9 cellular contexts compared by ENCODE assay signal in genomic region chr6:41706876-41707564, GRCh38. TPM values are rescaled to one million over a fixed set of nuclear protein-coding genes. Genes with fewer than 3 reads are reported as not detected.
DNase-seq lines count a peak whose midpoint lies in the region; TF ChIP-seq lines count a peak whose summit lies in the region.
"Had no signal": no experiment of that assay in that cellular context is flagged by ENCODE, and none has a peak within 500 bp of the region (broad histone marks: within the 10 kb centered on the region; RNA-seq: fewer than 3 reads in every experiment).

No MANE protein-coding gene starts in this region.

- H3K4me1 ChIP-seq in OCI-LY3 (ENCODE audit: low read length) = peaks cover 57% of the 10 kb centered on the region
- H3K4me1 ChIP-seq in endodermal cell (ENCODE audit: control insufficient read depth, insufficient read depth, low read length) = no peaks in the 10 kb centered on the region
- no peaks in the 10 kb centered on the region for H3K4me1 ChIP-seq in neural progenitor cell

- H3K27ac ChIP-seq in OCI-LY3 (ENCODE audit: low read length) (peak overlapping the region; percentile 95), endodermal cell (ENCODE audit: low read depth, low read length) (no peak overlapping the region), neural progenitor cell (no peak overlapping the region)

- H3K4me3 ChIP-seq in GM08714 (ENCODE audit: low read length) = peak overlapping the region; percentile 6; the same call in 1 of the 2 replicates
- H3K4me3 ChIP-seq in OCI-LY3 (ENCODE audit: low read length) = peak overlapping the region; percentile 70
- H3K4me3 ChIP-seq in endodermal cell (ENCODE audit: low read length) = no peak overlapping the region
- no peak overlapping the region for H3K4me3 ChIP-seq in neural progenitor cell

- H4K20me1 ChIP-seq in OCI-LY3 (ENCODE audit: insufficient read depth, low read length) (peaks cover 34% of the 10 kb centered on the region), neural progenitor cell (ENCODE audit: low read depth) (no peaks in the 10 kb centered on the region)

- H3K4me1 Mint-ChIP-seq in endodermal cell (no peaks in the 10 kb centered on the region), neural progenitor cell (peaks cover 8% of the 10 kb centered on the region)

- TF ChIP-seq CTCF in OCI-LY3 (IDR thresholded peaks at IDR 0.05; ENCODE audit: low read depth, low read length) (no peak), endodermal cell (conservative IDR thresholded peaks at IDR 0.05) (no peak), neural progenitor cell (IDR thresholded peaks at IDR 0.05) (no peak)

- 83 to 88% methylated on average over 1 to 9 of the region's 9 CpGs for WGBS in endodermal cell (ENCODE audit: insufficient coverage in 1 of 2, insufficient read length in 1 of 2), 2 experiments

- no peaks in the 10 kb centered on the region for H3F3A ChIP-seq in neural progenitor cell (ENCODE audit: low read depth)

- H2AFZ ChIP-seq in OCI-LY3 (ENCODE audit: low read depth, low read length) = no peak overlapping the region
- H2AFZ ChIP-seq in neural progenitor cell (replicated peaks) = no peak overlapping the region

- H3K27me3 Mint-ChIP-seq in endodermal cell (ENCODE audit: insufficient read depth) (peaks cover 6% of the 10 kb centered on the region), neural progenitor cell (ENCODE audit: insufficient read depth, low read depth) (peaks cover 17% of the 10 kb centered on the region)

- H3K9ac ChIP-seq in OCI-LY3 (ENCODE audit: low read length) (peak overlapping the region; percentile 94), endodermal cell (ENCODE audit: extremely low read depth, low read length, poor library complexity, severe bottlenecking) (no peak overlapping the region), neural progenitor cell (no peak overlapping the region)

- peak overlapping the region; percentile 28 for H3K27ac Mint-ChIP-seq in endodermal cell
- peak overlapping the region; percentile 50 for H3K27ac Mint-ChIP-seq in neural progenitor cell

- H3K9me3 Mint-ChIP-seq in endodermal cell (no peaks in the 10 kb centered on the region), neural progenitor cell (no peaks in the 10 kb centered on the region)

- H3K4me3 Mint-ChIP-seq in endodermal cell (no peak overlapping the region), neural progenitor cell (no peak overlapping the region)

- H3K4me2 ChIP-seq in OCI-LY3 (ENCODE audit: low read length) (peak overlapping the region; percentile 95), neural progenitor cell (no peak overlapping the region)

- H3K36me3 ChIP-seq in OCI-LY3 (replicated peaks; ENCODE audit: low read depth, low read length) = peaks cover 44% of the 10 kb centered on the region
- no peaks in the 10 kb centered on the region for H3K36me3 ChIP-seq in endodermal cell (ENCODE audit: control insufficient read depth, insufficient read depth, low read length)
- no peaks in the 10 kb centered on the region for H3K36me3 ChIP-seq in neural progenitor cell

- H3K36me3 Mint-ChIP-seq in endodermal cell (ENCODE audit: low read depth) (no peaks in the 10 kb centered on the region), neural progenitor cell (no peaks in the 10 kb centered on the region)

- H3K27me3 ChIP-seq in OCI-LY3 (ENCODE audit: low read depth, low read length) (no peaks in the 10 kb centered on the region), endodermal cell (ENCODE audit: control insufficient read depth, insufficient read depth, low read length, poor library complexity, severe bottlenecking) (no peaks in the 10 kb centered on the region), neural progenitor cell (no peaks in the 10 kb centered on the region)

- H3K79me2 ChIP-seq in OCI-LY3 (ENCODE audit: low read length) (peaks cover 96% of the 10 kb centered on the region), neural progenitor cell (ENCODE audit: low read depth) (no peaks in the 10 kb centered on the region)

- H3K9me3 ChIP-seq in OCI-LY3 (ENCODE audit: insufficient read depth, low read length) (no peaks in the 10 kb centered on the region), endodermal cell (ENCODE audit: control insufficient read depth, low read length) (no peaks in the 10 kb centered on the region), neural progenitor cell (ENCODE audit: low read depth) (no peaks in the 10 kb centered on the region)

- DNase-seq in endodermal cell = no peak
- DNase-seq in neural progenitor cell (ENCODE audit: low spot score) = no peak
- DNase-seq in stimulated activated naive CD4-positive, alpha-beta T cell (lab: John Stamatoyannopoulos, UW) = no peak
- no peak for DNase-seq in mucosa of gallbladder (ENCODE audit: low spot score)
- DNase-seq in HT-29 (ENCODE audit: low spot score) = no peak
- DNase-seq in NCI-H2196 (lab: John Stamatoyannopoulos, UW; ENCODE audit: unreplicated experiment) = no peak

RNA-seq across cellular contexts. Expression of gene TFEB, which starts 28.4 kb away (rescaled TPM):
- total RNA-seq in endodermal cell = under 1 TPM in 1 of 2 donors, not detected in 1; 0.24 TPM
- 1.2 TPM for polyA plus RNA-seq in endodermal cell (2013, experiment 1 of 2)
- 0.99 TPM for polyA plus RNA-seq in endodermal cell (2013, experiment 2 of 2)
- total RNA-seq in neural progenitor cell (ENCODE audit: low replicate concordance) = 0.13 and 0.46 TPM in 2 replicates
- 41.7 TPM for total RNA-seq in mucosa of gallbladder
- 24.0 and 24.1 TPM in 2 replicates for total RNA-seq in HT-29 (2014; rRNA removed; shearing (Covaris generic))

RNA-seq across cellular contexts. Expression of gene PGC, which starts 40.2 kb away (rescaled TPM):
- total RNA-seq in endodermal cell (not detected), neural progenitor cell (ENCODE audit: low replicate concordance) (not detected in 2 replicates), mucosa of gallbladder (6.7 TPM)
- not detected for polyA plus RNA-seq in endodermal cell (2013, experiment 1 of 2)
- not detected for polyA plus RNA-seq in endodermal cell (2013, experiment 2 of 2)
- total RNA-seq in HT-29 (2014; rRNA removed; shearing (Covaris generic)) = 0.20 and 0.26 TPM in 2 replicates
- total RNA-seq: kidney epithelial cell had no signal

Comparison
In these comparisons a context has a peak if more than half of its experiments do, and no peak if none do; other contexts are left out.
1. H3K4me3 ChIP-seq: peak in GM08714 (single experiment) and OCI-LY3 (single experiment); none in endodermal cell (single experiment) and neural progenitor cell (single experiment).
2. RNA of gene TFEB, which starts 28.4 kb away (total RNA-seq): 41.7 TPM in mucosa of gallbladder (single experiment) and 24.0 to 24.1 TPM in HT-29; 0.24 TPM in endodermal cell and 0.13 to 0.46 TPM in neural progenitor cell; every median in the first group is over 10 times any median in the second.